Comparison of ENCODE assay signal across 29 cellular contexts in genomic region chr6:167667204-167668018, GRCh38.
DNase-seq lines count a peak whose midpoint lies in the region; ATAC-seq and TF ChIP-seq lines count a peak whose summit lies in the region.
"Had no signal": no experiment of that assay in that cellular context is flagged by ENCODE, and none has a peak within 500 bp of the region (broad histone marks: within the 10 kb centered on the region; RNA-seq: fewer than 3 reads in every experiment).

No MANE protein-coding gene starts in this region.

- no peaks in the 10 kb centered on the region for H3K36me3 ChIP-seq in Caco-2 (ENCODE audit: control insufficient read depth, insufficient read depth, low read length)
- H3K36me3 ChIP-seq in mesenchymal stem cell (ENCODE audit: control insufficient read depth in 1 of 2, insufficient read depth in 2 of 2, low read depth in 1 of 2, low read length in 2 of 2), result no peaks in the 10 kb centered on the region
- no peaks in the 10 kb centered on the region for H3K36me3 ChIP-seq in gastrocnemius medialis
- H3K36me3 ChIP-seq: esophagus muscularis mucosa, heart left ventricle, lower lobe of right lung, stomach, tibial nerve had no signal

- H3K4me1 Mint-ChIP-seq in Caco-2 (ENCODE audit: low read depth, unreplicated experiment) (peaks cover 12% of the 10 kb centered on the region), chondrocyte (ENCODE audit: low read depth) (no peaks in the 10 kb centered on the region)
- H3K4me1 Mint-ChIP-seq: activated CD4-positive, alpha-beta T cell treated with anti-CD3 and anti-CD28 coated beads for 36 hours; activated naive CD4-positive, alpha-beta T cell treated with anti-CD3 and anti-CD28 coated beads, Interleukin-2, amount 50 U/mL, for 24 hours; activated T-helper 17 cell treated with anti-CD3 and anti-CD28 coated beads, Interleukin-2, amount 50 U/mL, for 72 hours had no signal

- peak overlapping the region; percentile 43 to 73 for H2BK12ac ChIP-seq in mesenchymal stem cell (ENCODE audit: low read length in 2 of 2)

- H3K9me3 ChIP-seq in Caco-2 (no peaks in the 10 kb centered on the region), mesenchymal stem cell (ENCODE audit: control insufficient read depth, low read length) (no peaks in the 10 kb centered on the region), gastrocnemius medialis (no peaks in the 10 kb centered on the region)
- H3K9me3 ChIP-seq: esophagus muscularis mucosa, heart left ventricle, lower lobe of right lung, stomach, tibial nerve had no signal

- TF ChIP-seq POLR2A in gastrocnemius medialis (IDR thresholded peaks at IDR 0.05), result no peak

- H2AK5ac ChIP-seq in mesenchymal stem cell (ENCODE audit: low read length, severe bottlenecking), result no peak overlapping the region

- H3K18ac ChIP-seq in mesenchymal stem cell (ENCODE audit: low read depth in 1 of 2, low read length in 2 of 2), result peak overlapping the region; percentile 47 to 74

- H3K4me1 ChIP-seq in Caco-2, result peaks cover 16% of the 10 kb centered on the region; the same call in 1 of the 2 replicates
- H3K4me1 ChIP-seq in mesenchymal stem cell (ENCODE audit: control insufficient read depth, insufficient read depth, low read depth, low read length), result no peaks in the 10 kb centered on the region
- H3K4me1 ChIP-seq in gastrocnemius medialis, result peaks cover 14 to 15% of the 10 kb centered on the region in 2 donors
- H3K4me1 ChIP-seq: esophagus muscularis mucosa, lower lobe of right lung had no signal

- H3K4me3 ChIP-seq in Caco-2 (ENCODE audit: low read depth, low read length) (no peak overlapping the region), mesenchymal stem cell (ENCODE audit: insufficient read depth in 1 of 2, low read depth in 1 of 2, low read length in 2 of 2) (no peak overlapping the region), gastrocnemius medialis (no peak overlapping the region)
- H3K4me3 ChIP-seq: esophagus muscularis mucosa, heart left ventricle, lower lobe of right lung, stomach, tibial nerve had no signal

- POLR2A ChIA-PET in Caco-2 (lab: Charles Lee), result no interaction called here

- H4K91ac ChIP-seq in mesenchymal stem cell (ENCODE audit: low read length), result peak overlapping the region; percentile 23

- no TSS peak for BruUV-seq in Caco-2 (replicated peaks; lab: Mats Ljungman, UMichigan)

- no peak overlapping the region for H2AFZ ChIP-seq in mesenchymal stem cell (ENCODE audit: low read depth, low read length)

- H3K9ac ChIP-seq in mesenchymal stem cell (ENCODE audit: low read length), result no peak overlapping the region

- H3K27ac ChIP-seq in mesenchymal stem cell (ENCODE audit: low read length, poor library complexity, severe bottlenecking) (no peak overlapping the region), gastrocnemius medialis (peak overlapping the region; percentile 27 to 90 (median 76))
- H3K27ac ChIP-seq: esophagus muscularis mucosa, lower lobe of right lung, stomach had no signal

- ATAC-seq in gastrocnemius medialis (no peak), HG03521 (IDR thresholded peaks at IDR 0.05; ENCODE audit: unreplicated experiment) (no peak), GM21447 (IDR thresholded peaks at IDR 0.05; ENCODE audit: unreplicated experiment) (no peak)
- ATAC-seq: activated CD4-positive, alpha-beta T cell treated with anti-CD3 and anti-CD28 coated beads for 36 hours; activated CD8-positive, alpha-beta T cell treated with anti-CD3 and anti-CD28 coated beads, Interleukin-2, amount 10 ng/mL, durations not matched to agents 7 days and 5 days; activated T-helper 17 cell treated with anti-CD3 and anti-CD28 coated beads, Interleukin-2, amount 50 U/mL, for 72 hours; naive thymus-derived CD8-positive, alpha-beta T cell had no signal

- H3K9me3 Mint-ChIP-seq in Caco-2 (ENCODE audit: unreplicated experiment) (peaks cover 12% of the 10 kb centered on the region), chondrocyte (ENCODE audit: low read depth) (peaks cover 3% of the 10 kb centered on the region)

- no peaks in the 10 kb centered on the region for H3K79me1 ChIP-seq in mesenchymal stem cell (replicated peaks; ENCODE audit: low read length, poor library complexity, severe bottlenecking)

- peak overlapping the region; percentile 9 for H4K8ac ChIP-seq in mesenchymal stem cell (ENCODE audit: low read length)

- intact Hi-C loops in Caco-2 (cut with micrococcal nuclease; ENCODE audit: unreplicated experiment) (no loop called here), gastrocnemius medialis (cut with DNase I; ENCODE audit: low total_unique reads) (no loop called here)

- in situ Hi-C loops in gastrocnemius medialis (cut with MboI; ENCODE audit: low sequenced_read_pairs in 4 of 4), result no loop called here

- peak overlapping the region; percentile 52 for H2BK120ac ChIP-seq in mesenchymal stem cell (ENCODE audit: low read depth, low read length)

- H3K23ac ChIP-seq in mesenchymal stem cell (ENCODE audit: low read length in 2 of 2), result no peak overlapping the region

- H3K14ac ChIP-seq in mesenchymal stem cell (ENCODE audit: low read length in 2 of 2), result peak overlapping the region in 1 of 2 experiments; percentile 6

- DNase-seq in Caco-2 (no peak), chondrocyte (ENCODE audit: low spot score) (peak; percentile 60), mesenchymal stem cell (no peak), gastrocnemius medialis (no peak), UCSD-AML1 (lab: John Stamatoyannopoulos, UW; ENCODE audit: unreplicated experiment) (no peak), HUDEP-2 (lab: John Stamatoyannopoulos, UW; ENCODE audit: unreplicated experiment in 76 of 76) (no peak)
- DNase-seq: activated CD4-positive, alpha-beta T cell treated with anti-CD3 and anti-CD28 coated beads for 36 hours; activated CD8-positive, alpha-beta T cell treated with anti-CD3 and anti-CD28 coated beads, Interleukin-2, amount 10 ng/mL, durations not matched to agents 7 days and 5 days; amygdala; Calu3; DMS79; H9; IMR-90; lower lobe of right lung; MV-4-11; naive thymus-derived CD8-positive, alpha-beta T cell; NCI-H1436 treated with DMSO at 0.1 percent for 48 hours; NCI-H446 treated with DMSO at 0.1 percent for 48 hours; NCI-H82; stimulated activated CD4-positive, alpha-beta T cell treated with anti-CD3 and anti-CD28 coated beads, Interleukin-4, amount 100 ng/mL, for 1 hour; stomach had no signal

- WGBS in mesenchymal stem cell, result 82% methylated on average over 23 of the region's 23 CpGs

- peak overlapping the region; percentile 2 for H2BK15ac ChIP-seq in mesenchymal stem cell (ENCODE audit: low read depth, poor library complexity, severe bottlenecking)

- no peak overlapping the region for H3K4me2 ChIP-seq in mesenchymal stem cell (ENCODE audit: low read length, poor library complexity, severe bottlenecking)

- H3K36me3 Mint-ChIP-seq in Caco-2 (ENCODE audit: insufficient read depth, unreplicated experiment) (peaks cover 6% of the 10 kb centered on the region), chondrocyte (ENCODE audit: low read depth) (no peaks in the 10 kb centered on the region)
- H3K36me3 Mint-ChIP-seq: activated naive CD4-positive, alpha-beta T cell treated with anti-CD3 and anti-CD28 coated beads, Interleukin-2, amount 50 U/mL, for 24 hours; naive thymus-derived CD8-positive, alpha-beta T cell had no signal

- H3K4ac ChIP-seq in mesenchymal stem cell (ENCODE audit: low read depth in 1 of 2, low read length in 2 of 2), result peak overlapping the region in 1 of 2 experiments; percentile 41

- H3K27me3 ChIP-seq in Caco-2 (replicated peaks; ENCODE audit: control insufficient read depth, insufficient read depth, low read length), result no peaks in the 10 kb centered on the region
- peaks cover 3 to 11% of the 10 kb centered on the region in 2 experiments for H3K27me3 ChIP-seq in mesenchymal stem cell (ENCODE audit: control insufficient read depth in 1 of 2, insufficient read depth in 1 of 2, low read length in 2 of 2)
- no peaks in the 10 kb centered on the region for H3K27me3 ChIP-seq in gastrocnemius medialis
- H3K27me3 ChIP-seq: heart left ventricle, stomach, tibial nerve had no signal

- no peak for TF ChIP-seq CTCF in Caco-2 (IDR thresholded peaks at IDR 0.05; ENCODE audit: insufficient read depth in 1 of 2, low read depth in 1 of 2, low read length in 1 of 2, severe bottlenecking in 1 of 2, unreplicated experiment in 1 of 2)
- no peak for TF ChIP-seq CTCF in chondrocyte (IDR thresholded peaks at IDR 0.05)
- TF ChIP-seq CTCF in gastrocnemius medialis (IDR thresholded peaks at IDR 0.05 in 4 of 5, conservative IDR thresholded peaks at IDR 0.05 in 1 of 5), result no peak

- H2BK5ac ChIP-seq in mesenchymal stem cell (ENCODE audit: low read depth, low read length, poor library complexity, severe bottlenecking), result no peak overlapping the region

- CTCF ChIA-PET in Caco-2 (lab: Charles Lee), result no interaction called here

- no peaks in the 10 kb centered on the region for H3K27me3 Mint-ChIP-seq in Caco-2 (ENCODE audit: insufficient read depth, unreplicated experiment)
- H3K27me3 Mint-ChIP-seq in chondrocyte (ENCODE audit: low read depth), result peaks cover 32% of the 10 kb centered on the region
- H3K27me3 Mint-ChIP-seq: activated naive CD4-positive, alpha-beta T cell treated with anti-CD3 and anti-CD28 coated beads, Interleukin-2, amount 50 U/mL, for 24 hours; dendritic cell treated with granulocyte-macrophage colony-stimulating factor and Interleukin-4, amounts not matched to agents 40 ng/mL and 50 ng/mL, for 4 days had no signal

- H3K27ac Mint-ChIP-seq in Caco-2 (ENCODE audit: unreplicated experiment) (peak overlapping the region; percentile 18), chondrocyte (ENCODE audit: unreplicated experiment) (no peak overlapping the region)
- H3K27ac Mint-ChIP-seq: activated CD4-positive, alpha-beta T cell treated with anti-CD3 and anti-CD28 coated beads for 36 hours; activated CD8-positive, alpha-beta T cell treated with anti-CD3 and anti-CD28 coated beads, Interleukin-2, amount 10 ng/mL, durations not matched to agents 7 days and 5 days; activated naive CD4-positive, alpha-beta T cell treated with anti-CD3 and anti-CD28 coated beads, Interleukin-2, amount 50 U/mL, for 24 hours; activated T-helper 17 cell treated with anti-CD3 and anti-CD28 coated beads, Interleukin-2, amount 50 U/mL, for 72 hours; dendritic cell treated with granulocyte-macrophage colony-stimulating factor and Interleukin-4, amounts not matched to agents 40 ng/mL and 50 ng/mL, for 4 days; naive thymus-derived CD8-positive, alpha-beta T cell had no signal

- no peak overlapping the region for H3K4me3 Mint-ChIP-seq in Caco-2 (ENCODE audit: unreplicated experiment)
- H3K4me3 Mint-ChIP-seq in chondrocyte (ENCODE audit: unreplicated experiment), result no peak overlapping the region
- H3K4me3 Mint-ChIP-seq: activated CD4-positive, alpha-beta T cell treated with anti-CD3 and anti-CD28 coated beads for 36 hours; activated CD8-positive, alpha-beta T cell treated with anti-CD3 and anti-CD28 coated beads, Interleukin-2, amount 10 ng/mL, durations not matched to agents 7 days and 5 days; activated naive CD4-positive, alpha-beta T cell treated with anti-CD3 and anti-CD28 coated beads, Interleukin-2, amount 50 U/mL, for 24 hours; activated T-helper 17 cell treated with anti-CD3 and anti-CD28 coated beads, Interleukin-2, amount 50 U/mL, for 72 hours; dendritic cell treated with granulocyte-macrophage colony-stimulating factor and Interleukin-4, amounts not matched to agents 40 ng/mL and 50 ng/mL, for 4 days; H9; naive thymus-derived CD8-positive, alpha-beta T cell had no signal
